ENCODE assay signal across 1 cellular context in the genomic region with DNA sequence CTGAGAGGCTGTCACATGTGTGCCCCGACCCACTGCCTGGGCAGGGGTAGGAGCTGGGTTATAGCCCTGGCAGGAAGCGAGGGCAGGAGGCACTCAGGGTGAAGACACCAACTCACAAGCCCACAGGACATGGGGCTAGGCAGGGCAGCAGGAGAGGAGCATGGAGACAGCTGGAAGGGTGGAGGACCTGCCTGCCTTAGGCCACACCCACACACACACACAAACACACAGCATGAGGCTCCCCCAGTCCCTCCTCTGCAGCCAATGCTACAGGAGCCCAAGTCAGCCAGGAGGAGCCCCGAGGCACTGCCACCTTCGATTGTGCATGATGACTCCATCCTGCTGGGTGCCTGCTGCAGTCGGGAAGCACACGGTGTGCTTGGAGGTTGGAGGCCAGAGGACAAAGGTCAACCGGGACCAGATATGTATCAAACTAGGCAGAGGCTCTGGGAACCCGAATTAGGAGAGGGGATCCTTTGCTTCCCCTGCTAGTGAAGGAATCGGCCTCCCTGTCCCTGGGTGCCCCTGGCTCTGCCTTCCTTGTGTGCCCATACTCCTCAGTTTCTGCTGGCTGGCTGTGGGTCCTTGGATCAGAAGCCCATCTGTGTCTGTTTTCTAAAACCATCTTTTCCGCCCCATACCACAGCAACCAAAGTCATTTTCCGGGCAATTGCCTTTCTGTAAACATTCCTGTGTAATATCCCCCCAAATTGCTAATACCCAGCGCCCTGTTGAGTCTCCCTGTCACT.
TF ChIP-seq lines count a peak whose summit lies in the region.

No MANE protein-coding gene starts in this region.

TF ChIP-seq in GM23338, 12 proteins besides CTCF, POLR2A, EP300 and RAD21 (continued from another document):
- TF ChIP-seq, protein P1, sequence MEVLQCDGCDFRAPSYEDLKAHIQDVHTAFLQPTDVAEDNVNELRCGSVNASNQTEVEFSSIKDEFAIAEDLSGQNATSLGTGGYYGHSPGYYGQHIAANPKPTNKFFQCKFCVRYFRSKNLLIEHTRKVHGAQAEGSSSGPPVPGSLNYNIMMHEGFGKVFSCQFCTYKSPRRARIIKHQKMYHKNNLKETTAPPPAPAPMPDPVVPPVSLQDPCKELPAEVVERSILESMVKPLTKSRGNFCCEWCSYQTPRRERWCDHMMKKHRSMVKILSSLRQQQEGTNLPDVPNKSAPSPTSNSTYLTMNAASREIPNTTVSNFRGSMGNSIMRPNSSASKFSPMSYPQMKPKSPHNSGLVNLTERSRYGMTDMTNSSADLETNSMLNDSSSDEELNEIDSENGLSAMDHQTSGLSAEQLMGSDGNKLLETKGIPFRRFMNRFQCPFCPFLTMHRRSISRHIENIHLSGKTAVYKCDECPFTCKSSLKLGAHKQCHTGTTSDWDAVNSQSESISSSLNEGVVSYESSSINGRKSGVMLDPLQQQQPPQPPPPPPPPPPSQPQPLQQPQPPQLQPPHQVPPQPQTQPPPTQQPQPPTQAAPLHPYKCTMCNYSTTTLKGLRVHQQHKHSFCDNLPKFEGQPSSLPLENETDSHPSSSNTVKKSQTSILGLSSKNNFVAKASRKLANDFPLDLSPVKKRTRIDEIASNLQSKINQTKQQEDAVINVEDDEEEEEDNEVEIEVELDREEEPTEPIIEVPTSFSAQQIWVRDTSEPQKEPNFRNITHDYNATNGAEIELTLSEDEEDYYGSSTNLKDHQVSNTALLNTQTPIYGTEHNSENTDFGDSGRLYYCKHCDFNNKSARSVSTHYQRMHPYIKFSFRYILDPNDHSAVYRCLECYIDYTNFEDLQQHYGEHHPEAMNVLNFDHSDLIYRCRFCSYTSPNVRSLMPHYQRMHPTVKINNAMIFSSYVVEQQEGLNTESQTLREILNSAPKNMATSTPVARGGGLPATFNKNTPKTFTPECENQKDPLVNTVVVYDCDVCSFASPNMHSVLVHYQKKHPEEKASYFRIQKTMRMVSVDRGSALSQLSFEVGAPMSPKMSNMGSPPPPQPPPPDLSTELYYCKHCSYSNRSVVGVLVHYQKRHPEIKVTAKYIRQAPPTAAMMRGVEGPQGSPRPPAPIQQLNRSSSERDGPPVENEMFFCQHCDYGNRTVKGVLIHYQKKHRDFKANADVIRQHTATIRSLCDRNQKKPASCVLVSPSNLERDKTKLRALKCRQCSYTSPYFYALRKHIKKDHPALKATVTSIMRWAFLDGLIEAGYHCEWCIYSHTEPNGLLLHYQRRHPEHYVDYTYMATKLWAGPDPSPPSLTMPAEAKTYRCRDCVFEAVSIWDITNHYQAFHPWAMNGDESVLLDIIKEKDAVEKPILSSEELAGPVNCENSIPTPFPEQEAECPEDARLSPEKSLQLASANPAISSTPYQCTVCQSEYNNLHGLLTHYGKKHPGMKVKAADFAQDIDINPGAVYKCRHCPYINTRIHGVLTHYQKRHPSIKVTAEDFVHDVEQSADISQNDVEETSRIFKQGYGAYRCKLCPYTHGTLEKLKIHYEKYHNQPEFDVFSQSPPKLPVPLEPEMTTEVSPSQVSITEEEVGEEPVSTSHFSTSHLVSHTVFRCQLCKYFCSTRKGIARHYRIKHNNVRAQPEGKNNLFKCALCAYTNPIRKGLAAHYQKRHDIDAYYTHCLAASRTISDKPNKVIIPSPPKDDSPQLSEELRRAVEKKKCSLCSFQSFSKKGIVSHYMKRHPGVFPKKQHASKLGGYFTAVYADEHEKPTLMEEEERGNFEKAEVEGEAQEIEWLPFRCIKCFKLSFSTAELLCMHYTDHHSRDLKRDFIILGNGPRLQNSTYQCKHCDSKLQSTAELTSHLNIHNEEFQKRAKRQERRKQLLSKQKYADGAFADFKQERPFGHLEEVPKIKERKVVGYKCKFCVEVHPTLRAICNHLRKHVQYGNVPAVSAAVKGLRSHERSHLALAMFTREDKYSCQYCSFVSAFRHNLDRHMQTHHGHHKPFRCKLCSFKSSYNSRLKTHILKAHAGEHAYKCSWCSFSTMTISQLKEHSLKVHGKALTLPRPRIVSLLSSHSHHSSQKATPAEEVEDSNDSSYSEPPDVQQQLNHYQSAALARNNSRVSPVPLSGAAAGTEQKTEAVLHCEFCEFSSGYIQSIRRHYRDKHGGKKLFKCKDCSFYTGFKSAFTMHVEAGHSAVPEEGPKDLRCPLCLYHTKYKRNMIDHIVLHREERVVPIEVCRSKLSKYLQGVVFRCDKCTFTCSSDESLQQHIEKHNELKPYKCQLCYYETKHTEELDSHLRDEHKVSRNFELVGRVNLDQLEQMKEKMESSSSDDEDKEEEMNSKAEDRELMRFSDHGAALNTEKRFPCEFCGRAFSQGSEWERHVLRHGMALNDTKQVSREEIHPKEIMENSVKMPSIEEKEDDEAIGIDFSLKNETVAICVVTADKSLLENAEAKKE (CRISPR knock-in tag; IDR thresholded peaks at IDR 0.05): no peak
- TF ChIP-seq ZNF331 (CRISPR knock-in tag; IDR thresholded peaks at IDR 0.05; ENCODE audit: low read depth) (no peak), ZNF114 (CRISPR knock-in tag; IDR thresholded peaks at IDR 0.05) (no peak), EZH2 (IDR thresholded peaks at IDR 0.05; ENCODE audit: low read depth, unreplicated experiment) (no peak), NANOG (IDR thresholded peaks at IDR 0.05; ENCODE audit: borderline replicate concordance) (no peak), REST (IDR thresholded peaks at IDR 0.05; ENCODE audit: unreplicated experiment) (no peak), POLR2AphosphoS5 (IDR thresholded peaks at IDR 0.05; ENCODE audit: low read depth) (no peak), EZH2phosphoT487 (IDR thresholded peaks at IDR 0.05; ENCODE audit: unreplicated experiment) (no peak)
- TF ChIP-seq, protein P2, sequence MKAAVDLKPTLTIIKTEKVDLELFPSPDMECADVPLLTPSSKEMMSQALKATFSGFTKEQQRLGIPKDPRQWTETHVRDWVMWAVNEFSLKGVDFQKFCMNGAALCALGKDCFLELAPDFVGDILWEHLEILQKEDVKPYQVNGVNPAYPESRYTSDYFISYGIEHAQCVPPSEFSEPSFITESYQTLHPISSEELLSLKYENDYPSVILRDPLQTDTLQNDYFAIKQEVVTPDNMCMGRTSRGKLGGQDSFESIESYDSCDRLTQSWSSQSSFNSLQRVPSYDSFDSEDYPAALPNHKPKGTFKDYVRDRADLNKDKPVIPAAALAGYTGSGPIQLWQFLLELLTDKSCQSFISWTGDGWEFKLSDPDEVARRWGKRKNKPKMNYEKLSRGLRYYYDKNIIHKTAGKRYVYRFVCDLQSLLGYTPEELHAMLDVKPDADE (IDR thresholded peaks at IDR 0.05): no peak
